12 cellular contexts compared by ENCODE assay signal in genomic region chr3:183377307-183377959, GRCh38. TPM values are rescaled to one million over a fixed set of nuclear protein-coding genes. Genes with fewer than 3 reads are reported as not detected.
DNase-seq lines count a peak whose midpoint lies in the region; ATAC-seq and TF ChIP-seq lines count a peak whose summit lies in the region.
"Had no signal": no experiment of that assay in that cellular context is flagged by ENCODE, and none has a peak within 500 bp of the region (broad histone marks: within the 10 kb centered on the region; RNA-seq: fewer than 3 reads in every experiment).

No MANE protein-coding gene starts in this region.

- TF ChIP-seq POLR2A in gastroesophageal sphincter (IDR thresholded peaks at IDR 0.05), result no peak

- no peaks in the 10 kb centered on the region for H3K4me1 ChIP-seq in gastroesophageal sphincter

- H3K27ac ChIP-seq in gastroesophageal sphincter, result no peak overlapping the region
- no peak overlapping the region for H3K27ac ChIP-seq in caudate nucleus (ENCODE audit: low read depth, low read length)
- H3K27ac ChIP-seq: adrenal gland had no signal

- H3K27me3 ChIP-seq in gastroesophageal sphincter, result no peaks in the 10 kb centered on the region
- H3K27me3 ChIP-seq: adrenal gland had no signal

- no peak for TF ChIP-seq CTCF in gastroesophageal sphincter (IDR thresholded peaks at IDR 0.05)

- no peaks in the 10 kb centered on the region for H3K9me3 ChIP-seq in gastroesophageal sphincter
- H3K9me3 ChIP-seq: adrenal gland had no signal

- ATAC-seq in HG02885 (IDR thresholded peaks at IDR 0.05; ENCODE audit: poor library complexity, unreplicated experiment) (peak; percentile 34), esophagus mucosa (peak; percentile 92), gastroesophageal sphincter (no peak), GM21423 (IDR thresholded peaks at IDR 0.05; ENCODE audit: unreplicated experiment) (no peak)
- ATAC-seq: left cardiac atrium had no signal

- 79 to 87% methylated on average over 4 to 6 of the region's 7 CpGs for WGBS in gastroesophageal sphincter (ENCODE audit: low coverage in 1 of 2), 2 donors

- H3K4me3 ChIP-seq in gastroesophageal sphincter, result no peak overlapping the region
- H3K4me3 ChIP-seq: adrenal gland had no signal

- intact Hi-C loops in posterior vena cava (cut with DNase I), result no loop called here

- no peaks in the 10 kb centered on the region for H3K36me3 ChIP-seq in gastroesophageal sphincter
- H3K36me3 ChIP-seq: adrenal gland had no signal

- no peak for TF ChIP-seq EP300 in gastroesophageal sphincter (IDR thresholded peaks at IDR 0.05)

- DNase-seq in DMS79 (lab: John Stamatoyannopoulos, UW) (peak; percentile 79), NCI-H69 (lab: John Stamatoyannopoulos, UW) (peak; percentile 82), posterior vena cava (ENCODE audit: low spot score) (no peak), caudate nucleus (lab: John Stamatoyannopoulos, UW) (no peak)
- DNase-seq: adrenal gland, DMS 273 treated with DMSO at 0.1 percent for 48 hours, left cardiac atrium, NCI-H524 had no signal

RNA-seq across cellular contexts. Expression of gene MCF2L2, which starts 51.0 kb away (rescaled TPM):
- total RNA-seq in esophagus mucosa, result 0.72 TPM
- total RNA-seq in gastroesophageal sphincter, result 1 to 10 TPM in 3 of 4 donors, under 1 TPM in 1; 0.67 to 4.0 (median 2.7) TPM
- total RNA-seq in posterior vena cava, result 1 to 10 TPM in 1 of 2 donors, under 1 TPM in 1; 0.38 to 1.3 TPM

Comparison
In these comparisons a context has a peak if more than half of its experiments do, and no peak if none do; other contexts are left out.
1. DNase-seq: peak in DMS79 (single experiment) and NCI-H69 (single experiment); none in posterior vena cava (single experiment) and caudate nucleus (0 of 61).
2. ATAC-seq: peak in HG02885 (single experiment) and esophagus mucosa (single experiment); none in gastroesophageal sphincter (single experiment) and GM21423 (single experiment).